16 cellular contexts compared by ENCODE assay signal in the genomic region with DNA sequence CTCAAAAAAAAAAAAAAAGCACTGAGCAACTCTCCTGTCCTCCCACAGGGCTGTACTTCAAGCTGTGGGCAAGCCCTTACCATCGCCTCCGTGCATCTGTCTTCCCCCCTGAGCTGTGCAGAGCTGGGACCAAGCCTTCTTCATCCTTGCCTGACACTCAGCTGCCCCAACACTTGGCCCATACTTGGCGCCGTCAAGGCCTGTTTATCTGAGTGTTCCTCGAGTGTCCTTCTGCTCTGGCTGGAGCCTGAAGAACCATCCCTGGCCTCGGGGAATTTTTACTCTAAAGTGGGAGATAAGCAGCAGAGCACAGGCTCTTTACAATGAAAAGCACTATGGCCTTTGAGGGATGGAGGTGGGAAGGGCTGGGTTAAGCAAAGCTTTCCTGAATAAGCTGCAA. TPM values are rescaled to one million over a fixed set of nuclear protein-coding genes. Genes with fewer than 3 reads are reported as not detected.
DNase-seq lines count a peak whose midpoint lies in the region; ATAC-seq lines count a peak whose summit lies in the region.
"Had no signal": no experiment of that assay in that cellular context is flagged by ENCODE, and none has a peak within 500 bp of the region (broad histone marks: within the 10 kb centered on the region; RNA-seq: fewer than 3 reads in every experiment).

No MANE protein-coding gene starts in this region.

- H3K4me2 ChIP-seq in mesenchymal stem cell (ENCODE audit: low read length, poor library complexity, severe bottlenecking): no peak overlapping the region

- H3K4me3 ChIP-seq in mesenchymal stem cell (ENCODE audit: insufficient read depth in 1 of 2, low read depth in 1 of 2, low read length in 2 of 2): no peak overlapping the region
- H3K4me3 ChIP-seq: colonic mucosa, ovary had no signal

- H3K9me3 ChIP-seq in T-helper 17 cell (ENCODE audit: control insufficient read depth, low read length, poor library complexity, severe bottlenecking): no peaks in the 10 kb centered on the region
- H3K9me3 ChIP-seq in mesenchymal stem cell (ENCODE audit: control insufficient read depth, low read length): no peaks in the 10 kb centered on the region
- H3K9me3 ChIP-seq: colonic mucosa, esophagus muscularis mucosa, ovary, tibial artery had no signal

- no peak overlapping the region for H3K18ac ChIP-seq in mesenchymal stem cell (ENCODE audit: low read depth in 1 of 2, low read length in 2 of 2)

- H2AK5ac ChIP-seq in mesenchymal stem cell (ENCODE audit: low read length, severe bottlenecking): no peak overlapping the region

- no peak overlapping the region for H2AFZ ChIP-seq in mesenchymal stem cell (ENCODE audit: low read depth, low read length)

- no peak overlapping the region for H3K23ac ChIP-seq in mesenchymal stem cell (ENCODE audit: low read length in 2 of 2)

- no peaks in the 10 kb centered on the region for H3K27me3 ChIP-seq in mesenchymal stem cell (ENCODE audit: control insufficient read depth in 1 of 2, insufficient read depth in 1 of 2, low read length in 2 of 2)
- H3K27me3 ChIP-seq: colonic mucosa, esophagus muscularis mucosa, ovary, tibial artery had no signal

- no peak overlapping the region for H3K14ac ChIP-seq in mesenchymal stem cell (ENCODE audit: low read length in 2 of 2)

- no peak overlapping the region for H3K27ac ChIP-seq in mesenchymal stem cell (ENCODE audit: low read length, poor library complexity, severe bottlenecking)

- no peak overlapping the region for H2BK5ac ChIP-seq in mesenchymal stem cell (ENCODE audit: low read depth, low read length, poor library complexity, severe bottlenecking)

- no peak overlapping the region for H2BK15ac ChIP-seq in mesenchymal stem cell (ENCODE audit: low read depth, poor library complexity, severe bottlenecking)

- ATAC-seq in T-helper 17 cell (no peak), HG02571 (IDR thresholded peaks at IDR 0.05; ENCODE audit: unreplicated experiment) (no peak)
- no peak for ATAC-seq in stimulated activated effector memory CD8-positive, alpha-beta T cell treated with anti-CD3 and anti-CD28 coated beads, Interleukin-12 subunit alpha, Interleukin-12 subunit beta, amount 100 ng/mL, for 72 hours

- H3K9ac ChIP-seq in mesenchymal stem cell (ENCODE audit: low read length): no peak overlapping the region

- peaks cover 9% of the 10 kb centered on the region for H3K36me3 Mint-ChIP-seq in activated CD4-positive, alpha-beta T cell treated with anti-CD3 and anti-CD28 coated beads, Interleukin-2, amount 10 ng/mL, durations not matched to agents 7 days and 5 days (ENCODE audit: low read depth)
- peaks cover 4% of the 10 kb centered on the region for H3K36me3 Mint-ChIP-seq in T-helper 17 cell (ENCODE audit: low read depth)
- H3K36me3 Mint-ChIP-seq in stimulated activated effector memory CD8-positive, alpha-beta T cell treated with anti-CD3 and anti-CD28 coated beads, Interleukin-12 subunit alpha, Interleukin-12 subunit beta, amount 100 ng/mL, for 72 hours: peaks cover 16% of the 10 kb centered on the region

- no peak overlapping the region for H3K4ac ChIP-seq in mesenchymal stem cell (ENCODE audit: low read depth in 1 of 2, low read length in 2 of 2)

- H3K4me1 Mint-ChIP-seq in activated CD4-positive, alpha-beta T cell treated with anti-CD3 and anti-CD28 coated beads, Interleukin-2, amount 10 ng/mL, durations not matched to agents 7 days and 5 days: peaks cover 47% of the 10 kb centered on the region
- H3K4me1 Mint-ChIP-seq in T-helper 17 cell: peaks cover 36% of the 10 kb centered on the region
- peaks cover 45% of the 10 kb centered on the region for H3K4me1 Mint-ChIP-seq in stimulated activated effector memory CD8-positive, alpha-beta T cell treated with anti-CD3 and anti-CD28 coated beads, Interleukin-12 subunit alpha, Interleukin-12 subunit beta, amount 100 ng/mL, for 72 hours

- H3K36me3 ChIP-seq in mesenchymal stem cell (ENCODE audit: control insufficient read depth in 1 of 2, insufficient read depth in 2 of 2, low read depth in 1 of 2, low read length in 2 of 2): peaks cover 14 to 29% of the 10 kb centered on the region in 2 experiments
- H3K36me3 ChIP-seq: colonic mucosa, ovary had no signal

- H4K8ac ChIP-seq in mesenchymal stem cell (ENCODE audit: low read length): no peak overlapping the region

- CTCF ChIA-PET in activated CD4-positive, alpha-beta T cell treated with anti-CD3 and anti-CD28 coated beads, Interleukin-2, amount 10 ng/mL, durations not matched to agents 7 days and 5 days (lab: Charles Lee): interaction anchor here (0.7 to 1.7 kb wide), 8 partner anchors 8 to 70 kb away, joined by 3 to 14 read pairs (median 3); partner anchors contain the start of genes FAM118B and RPUSD4

- no peak for DNase-seq in activated CD4-positive, alpha-beta T cell treated with anti-CD3 and anti-CD28 coated beads, Interleukin-2, amount 10 ng/mL, durations not matched to agents 7 days and 5 days
- DNase-seq in activated CD4-positive, alpha-beta T cell treated with anti-CD3 and anti-CD28 coated beads, Interleukin-2, amount 50 U/mL, for 4 hours: no peak
- no peak for DNase-seq in T-helper 17 cell
- DNase-seq in islet precursor cell: peak; percentile 50
- no peak for DNase-seq in stimulated activated effector memory CD8-positive, alpha-beta T cell treated with anti-CD3 and anti-CD28 coated beads, Interleukin-12 subunit alpha, Interleukin-12 subunit beta, amount 100 ng/mL, for 72 hours (ENCODE audit: low spot score in 2 of 2)
- no peak for DNase-seq in SIG-M5 (lab: John Stamatoyannopoulos, UW)
- DNase-seq in mesenchymal stem cell: no peak
- DNase-seq: activated CD4-positive, alpha-beta T cell treated with anti-CD3 and anti-CD28 coated beads for 4 hours; colonic mucosa; DND-41; NCI-H345; OCI-M1; ovary had no signal

- H3K4me1 ChIP-seq in mesenchymal stem cell (ENCODE audit: control insufficient read depth, insufficient read depth, low read depth, low read length): peaks cover 14% of the 10 kb centered on the region

- no peak overlapping the region for H4K91ac ChIP-seq in mesenchymal stem cell (ENCODE audit: low read length)

- POLR2A ChIA-PET in activated CD4-positive, alpha-beta T cell treated with anti-CD3 and anti-CD28 coated beads, Interleukin-2, amount 10 ng/mL, durations not matched to agents 7 days and 5 days (lab: Charles Lee): no interaction called here

- no peaks in the 10 kb centered on the region for H3K27me3 Mint-ChIP-seq in activated CD4-positive, alpha-beta T cell treated with anti-CD3 and anti-CD28 coated beads, Interleukin-2, amount 10 ng/mL, durations not matched to agents 7 days and 5 days
- H3K27me3 Mint-ChIP-seq in T-helper 17 cell: no peaks in the 10 kb centered on the region

- H3K27ac Mint-ChIP-seq in activated CD4-positive, alpha-beta T cell treated with anti-CD3 and anti-CD28 coated beads, Interleukin-2, amount 10 ng/mL, durations not matched to agents 7 days and 5 days: peak overlapping the region; percentile 55
- H3K27ac Mint-ChIP-seq in T-helper 17 cell: peak overlapping the region; percentile 97
- peak overlapping the region; percentile 98 for H3K27ac Mint-ChIP-seq in stimulated activated effector memory CD8-positive, alpha-beta T cell treated with anti-CD3 and anti-CD28 coated beads, Interleukin-12 subunit alpha, Interleukin-12 subunit beta, amount 100 ng/mL, for 72 hours

- WGBS in mesenchymal stem cell: 90% methylated on average over 6 of the region's 6 CpGs

- no peak overlapping the region for H2BK12ac ChIP-seq in mesenchymal stem cell (ENCODE audit: low read length in 2 of 2)

- no peak overlapping the region for H2BK120ac ChIP-seq in mesenchymal stem cell (ENCODE audit: low read depth, low read length)

- H3K79me1 ChIP-seq in mesenchymal stem cell (replicated peaks; ENCODE audit: low read length, poor library complexity, severe bottlenecking): peaks cover 1% of the 10 kb centered on the region

- peak overlapping the region; percentile 88 for H3K4me3 Mint-ChIP-seq in activated CD4-positive, alpha-beta T cell treated with anti-CD3 and anti-CD28 coated beads, Interleukin-2, amount 10 ng/mL, durations not matched to agents 7 days and 5 days
- H3K4me3 Mint-ChIP-seq in T-helper 17 cell: peak overlapping the region; percentile 77
- H3K4me3 Mint-ChIP-seq in stimulated activated effector memory CD8-positive, alpha-beta T cell treated with anti-CD3 and anti-CD28 coated beads, Interleukin-12 subunit alpha, Interleukin-12 subunit beta, amount 100 ng/mL, for 72 hours: peak overlapping the region; percentile 94

- no peaks in the 10 kb centered on the region for H3K9me3 Mint-ChIP-seq in activated CD4-positive, alpha-beta T cell treated with anti-CD3 and anti-CD28 coated beads, Interleukin-2, amount 10 ng/mL, durations not matched to agents 7 days and 5 days
- H3K9me3 Mint-ChIP-seq in stimulated activated effector memory CD8-positive, alpha-beta T cell treated with anti-CD3 and anti-CD28 coated beads, Interleukin-12 subunit alpha, Interleukin-12 subunit beta, amount 100 ng/mL, for 72 hours: no peaks in the 10 kb centered on the region

RNA-seq across cellular contexts. Expression of gene TIRAP, which starts 1.6 kb away (rescaled TPM):
- total RNA-seq in activated CD4-positive, alpha-beta T cell treated with anti-CD3 and anti-CD28 coated beads, Interleukin-2, amount 10 ng/mL, durations not matched to agents 7 days and 5 days: 10 to 100 TPM; 13.5 to 14.0 TPM
- 10 to 100 TPM; 13.1 to 14.1 TPM for total RNA-seq in T-helper 17 cell
- polyA plus RNA-seq in mesenchymal stem cell (2013, experiment 1 of 2): 8.4 TPM
- polyA plus RNA-seq in mesenchymal stem cell (2013, experiment 2 of 2): 7.2 TPM

RNA-seq across cellular contexts. Expression of gene FOXRED1, which starts 12.3 kb away (rescaled TPM):
- total RNA-seq in activated CD4-positive, alpha-beta T cell treated with anti-CD3 and anti-CD28 coated beads, Interleukin-2, amount 10 ng/mL, durations not matched to agents 7 days and 5 days: 10 to 100 TPM; 34.8 to 43.4 TPM
- 10 to 100 TPM; 21.7 to 24.9 TPM for total RNA-seq in T-helper 17 cell
- 8.0 TPM for polyA plus RNA-seq in mesenchymal stem cell (2013, experiment 1 of 2)
- polyA plus RNA-seq in mesenchymal stem cell (2013, experiment 2 of 2): 7.7 TPM

RNA-seq across cellular contexts. Expression of gene SRPRA, which starts 12.6 kb away (rescaled TPM):
- 100 to 1,000 TPM; 107 to 110 TPM for total RNA-seq in activated CD4-positive, alpha-beta T cell treated with anti-CD3 and anti-CD28 coated beads, Interleukin-2, amount 10 ng/mL, durations not matched to agents 7 days and 5 days
- 100 to 1,000 TPM; 182 to 192 TPM for total RNA-seq in T-helper 17 cell
- 68.9 TPM for polyA plus RNA-seq in mesenchymal stem cell (2013, experiment 1 of 2)
- polyA plus RNA-seq in mesenchymal stem cell (2013, experiment 2 of 2): 68.3 TPM

RNA-seq across cellular contexts. Expression of gene DCPS, which starts 22.6 kb away (rescaled TPM):
- total RNA-seq in activated CD4-positive, alpha-beta T cell treated with anti-CD3 and anti-CD28 coated beads, Interleukin-2, amount 10 ng/mL, durations not matched to agents 7 days and 5 days: 10 to 100 TPM; 33.1 to 33.5 TPM
- total RNA-seq in T-helper 17 cell: 10 to 100 TPM; 12.1 to 14.9 TPM
- polyA plus RNA-seq in mesenchymal stem cell (2013, experiment 1 of 2): 13.0 TPM
- polyA plus RNA-seq in mesenchymal stem cell (2013, experiment 2 of 2): 12.5 TPM
